8 cellular contexts compared by ENCODE assay signal in the genomic region with DNA sequence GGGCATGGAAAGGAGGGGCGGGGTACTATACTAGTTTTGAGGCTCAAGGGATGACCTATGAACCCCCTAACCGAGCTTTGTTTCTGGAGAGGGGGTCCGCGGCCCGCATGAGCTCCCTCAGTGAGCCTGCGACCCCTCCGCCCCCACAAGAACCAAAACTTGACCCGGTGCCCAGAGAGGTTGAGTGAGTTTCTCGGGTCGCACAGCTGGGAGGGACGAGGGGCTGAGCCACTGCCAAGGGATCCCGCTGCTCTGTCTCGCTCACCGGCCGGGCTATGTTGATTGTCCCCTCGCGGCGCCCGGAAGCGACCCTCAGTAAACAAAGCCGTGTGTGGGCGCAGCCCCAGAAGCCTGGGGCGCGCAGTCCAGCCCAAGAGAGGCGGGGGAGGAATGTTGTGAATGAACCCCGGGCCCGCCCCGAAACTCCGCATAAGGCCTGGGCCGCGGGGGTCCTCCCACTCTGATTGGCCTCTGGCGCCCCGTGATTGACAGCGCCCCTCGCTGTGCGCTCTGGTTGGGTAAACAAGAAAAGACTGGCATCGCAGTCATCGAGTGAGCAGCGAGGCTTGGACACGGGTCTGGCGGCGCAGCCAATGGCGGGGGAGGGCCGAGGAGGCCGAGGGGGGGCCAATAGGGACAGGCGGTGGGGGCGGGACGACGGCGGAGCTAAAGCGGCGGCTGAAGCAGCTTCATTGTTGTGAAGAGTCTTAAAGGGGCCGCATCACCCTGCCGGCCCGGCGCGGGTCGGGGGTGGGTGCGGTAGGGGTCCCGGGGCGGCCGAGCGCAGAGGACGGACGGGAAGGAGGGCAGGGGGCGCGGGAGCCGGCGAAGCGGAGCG. TPM values are rescaled to one million over a fixed set of nuclear protein-coding genes. Genes with fewer than 3 reads are reported as not detected.
A peak's percentile ranks its signal among the peaks of the same experiment; 100 is the strongest.
DNase-seq lines count a peak whose midpoint lies in the region; ATAC-seq, FAIRE-seq and TF ChIP-seq lines count a peak whose summit lies in the region.

Gene ZSWIM4 (plus strand): TSS at position 692 of the 838 bp plus-strand sequence. CDS start 206 bp downstream, outside the sequence.

- DNase-seq in AG04449 (ENCODE audit: low read depth, low spot score) = peak; percentile 95
- DNase-seq in NCI-H2196 treated with DMSO at 0.1 percent for 48 hours (lab: John Stamatoyannopoulos, UW; ENCODE audit: unreplicated experiment) = peak; percentile 96
- peak; percentile 99 for DNase-seq in WERI-Rb-1
- peak; percentile 96 for DNase-seq in bronchial epithelial cell (ENCODE audit: low read depth)
- peak; percentile 95 for DNase-seq in iPS-NIHi11 (ENCODE audit: low spot score)
- peak; percentile 100 for DNase-seq in small intestine

- 1% methylated on average over 60 to 71 of the region's 71 CpGs for WGBS in small intestine, 3 donors

- no peak for FAIRE-seq in bronchial epithelial cell (lab: Jason Lieb, UNC)
- no peak for FAIRE-seq in small intestine (lab: Jason Lieb, UNC)

- H3K27ac ChIP-seq in WERI-Rb-1 (peak within 1 kb of the TSS; percentile 79), small intestine (ENCODE audit: low read depth in 1 of 2, low read length in 1 of 2) (peak within 1 kb of the TSS; percentile 53 to 95)

- no peak for TF ChIP-seq CTCF in AG04449 (IDR thresholded peaks at IDR 0.05; ENCODE audit: insufficient read depth, low read length, missing control alignments)
- no peak for TF ChIP-seq CTCF in WERI-Rb-1 (IDR thresholded peaks at IDR 0.05; ENCODE audit: low read depth, low read length)
- no peak for TF ChIP-seq CTCF in bronchial epithelial cell (IDR thresholded peaks at IDR 0.05; ENCODE audit: insufficient read depth, low read length, severe bottlenecking)

- POLR2A ChIA-PET in AG04449 (lab: Yijun Ruan, JAX) = interaction anchor here (0.9 to 2.1 kb wide), 9 partner anchors 20 to 71 kb away, joined by 3 to 7 read pairs (median 4); partner anchors contain the start of gene MRI1

- H3K4me3 ChIP-seq in AG04449 (ENCODE audit: low read depth, low read length) (peak within 1 kb of the TSS; percentile 94), WERI-Rb-1 (ENCODE audit: low read depth, low read length) (peak within 1 kb of the TSS; percentile 61), bronchial epithelial cell (ENCODE audit: low read depth, low read length) (peak within 1 kb of the TSS; percentile 61), small intestine (ENCODE audit: low read depth in 1 of 2, low read length in 2 of 2) (peak within 1 kb of the TSS; percentile 70 to 83)

- H3K4me1 ChIP-seq in small intestine (ENCODE audit: control insufficient read depth in 2 of 2, insufficient read depth in 1 of 2, low read depth in 1 of 2, low read length in 1 of 2) = peaks cover 0 to 5% of the 10 kb centered on the region in 2 donors

- H3K36me3 ChIP-seq in WERI-Rb-1 (peaks cover 4% of the 10 kb centered on the region; the same call in 1 of the 2 replicates), bronchial epithelial cell (ENCODE audit: control insufficient read depth, insufficient read depth, low read length) (peaks cover 4% of the 10 kb centered on the region), small intestine (ENCODE audit: control insufficient read depth in 2 of 2, insufficient read depth in 2 of 2, low read length in 2 of 2) (no peaks in the 10 kb centered on the region)

- H3K9me3 ChIP-seq in WERI-Rb-1 (ENCODE audit: severe bottlenecking) (no peaks in the 10 kb centered on the region), small intestine (ENCODE audit: control insufficient read depth, low read depth) (no peaks in the 10 kb centered on the region)

- H3K27me3 ChIP-seq in WERI-Rb-1 (ENCODE audit: insufficient read depth, low read depth, severe bottlenecking) (no peaks in the 10 kb centered on the region), bronchial epithelial cell (ENCODE audit: control insufficient read depth, insufficient read depth, low read length) (no peaks in the 10 kb centered on the region), small intestine (ENCODE audit: control insufficient read depth in 2 of 2, insufficient read depth in 2 of 2, low read length in 2 of 2) (no peaks in the 10 kb centered on the region)

- CTCF ChIA-PET in AG04449 (lab: Yijun Ruan, JAX) = interaction anchor here (0.7 to 6.7 kb wide), 3 partner anchors 9 to 68 kb away, joined by 3 to 65 read pairs (median 31); no protein-coding TSS in a partner anchor

- peak; percentile 92 for ATAC-seq in GM18907 (IDR thresholded peaks at IDR 0.05; ENCODE audit: unreplicated experiment)
- peak; percentile 82 for ATAC-seq in HG03139 (IDR thresholded peaks at IDR 0.05; ENCODE audit: unreplicated experiment)

RNA-seq across cellular contexts. Expression of gene ZSWIM4, which starts in this region (rescaled TPM):
- 3.2 and 5.1 TPM in 2 replicates for total RNA-seq in bronchial epithelial cell
- polyA plus RNA-seq in small intestine = 1 to 10 TPM in 2 of 3 donors, under 1 TPM in 1; 0.45 to 2.3 (median 1.4) TPM

Comparison
In these comparisons a context has a peak if more than half of its experiments do, and no peak if none do; other contexts are left out.
1. Peak in every context shown above with its lines: DNase-seq, ATAC-seq, H3K4me3 ChIP-seq and H3K27ac ChIP-seq.